Comparison of ENCODE assay signal across 1 cellular context in the genomic region with DNA sequence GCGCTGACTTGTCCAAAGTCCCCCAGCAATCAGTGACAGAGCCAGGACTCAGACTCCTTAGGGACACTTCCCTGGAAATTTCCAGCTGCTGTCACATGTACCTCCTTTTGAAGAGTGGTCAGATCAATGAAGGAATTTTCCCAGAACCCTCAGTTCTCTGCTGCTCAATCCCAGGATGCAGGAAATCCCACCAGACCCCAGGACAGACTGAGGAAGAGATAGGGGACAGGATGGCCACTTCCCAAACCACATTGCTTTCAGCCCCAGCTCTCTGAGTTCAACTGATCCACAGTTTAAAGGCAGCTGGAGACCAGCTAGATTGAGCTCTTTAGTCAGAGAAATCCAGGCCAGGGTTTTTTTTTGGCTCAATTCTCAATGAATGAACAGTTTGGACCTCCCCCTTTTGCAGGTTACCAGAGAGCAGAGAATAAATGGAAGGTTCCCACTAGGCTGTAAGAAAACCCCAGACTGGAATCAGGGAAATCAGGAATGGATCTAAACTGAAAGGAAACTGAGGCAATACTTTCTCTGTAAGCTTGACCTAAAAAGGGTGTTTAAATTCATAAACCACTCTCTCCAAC.
TF ChIP-seq lines count a peak whose summit lies in the region.

No MANE protein-coding gene starts in this region.

TF ChIP-seq in HepG2, 621 proteins besides CTCF, POLR2A, EP300 and RAD21 (continued from another document and continues in another):
- TF ChIP-seq, protein P1, sequence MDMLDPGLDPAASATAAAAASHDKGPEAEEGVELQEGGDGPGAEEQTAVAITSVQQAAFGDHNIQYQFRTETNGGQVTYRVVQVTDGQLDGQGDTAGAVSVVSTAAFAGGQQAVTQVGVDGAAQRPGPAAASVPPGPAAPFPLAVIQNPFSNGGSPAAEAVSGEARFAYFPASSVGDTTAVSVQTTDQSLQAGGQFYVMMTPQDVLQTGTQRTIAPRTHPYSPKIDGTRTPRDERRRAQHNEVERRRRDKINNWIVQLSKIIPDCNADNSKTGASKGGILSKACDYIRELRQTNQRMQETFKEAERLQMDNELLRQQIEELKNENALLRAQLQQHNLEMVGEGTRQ (IDR thresholded peaks at IDR 0.05; ENCODE audit: low read depth, low read length): no peak
- TF ChIP-seq, protein P1 (CRISPR knock-in tag; IDR thresholded peaks at IDR 0.05; ENCODE audit: borderline replicate concordance): no peak
- TF ChIP-seq SETDB1 (CRISPR knock-in tag; IDR thresholded peaks at IDR 0.05; ENCODE audit: borderline replicate concordance) (no peak), ZNF326 (CRISPR knock-in tag; IDR thresholded peaks at IDR 0.05; ENCODE audit: borderline replicate concordance) (no peak), BRD4 (CRISPR knock-in tag; IDR thresholded peaks at IDR 0.05) (no peak), NONO (IDR thresholded peaks at IDR 0.05) (no peak), NONO (CRISPR knock-in tag; conservative IDR thresholded peaks at IDR 0.05) (no peak), SOX6 (IDR thresholded peaks at IDR 0.05) (no peak), SOX6 (CRISPR knock-in tag; IDR thresholded peaks at IDR 0.05) (0 out of 2 replicates have a peak, but pooled peaks have one; percentile 6), ZNF781 (CRISPR knock-in tag; IDR thresholded peaks at IDR 0.05; ENCODE audit: borderline replicate concordance, not compliant biosample characterization) (no peak), ZNF710 (CRISPR knock-in tag; IDR thresholded peaks at IDR 0.05; ENCODE audit: borderline replicate concordance) (no peak), ZMAT3 (CRISPR knock-in tag; conservative IDR thresholded peaks at IDR 0.05) (no peak), KLF15 (CRISPR knock-in tag; IDR thresholded peaks at IDR 0.05; ENCODE audit: borderline replicate concordance) (no peak), SMAD3 (CRISPR knock-in tag; IDR thresholded peaks at IDR 0.05) (no peak; the same call in 1 of the 2 replicates), HNF4A (CRISPR knock-in tag; IDR thresholded peaks at IDR 0.05) (peak; percentile 49), MED1 (CRISPR knock-in tag; IDR thresholded peaks at IDR 0.05) (0 out of 2 replicates have a peak, but pooled peaks have one; percentile 38), RAD51 (IDR thresholded peaks at IDR 0.05; ENCODE audit: borderline replicate concordance) (no peak), TP53 (CRISPR knock-in tag; conservative IDR thresholded peaks at IDR 0.05) (no peak), RELA (CRISPR knock-in tag; IDR thresholded peaks at IDR 0.05) (no peak), HIC2 (CRISPR knock-in tag; IDR thresholded peaks at IDR 0.05; ENCODE audit: low read depth) (no peak), JARID2 (CRISPR knock-in tag; IDR thresholded peaks at IDR 0.05; ENCODE audit: insufficient replicate concordance) (no peak), MAFF (IDR thresholded peaks at IDR 0.05; ENCODE audit: low read depth, low read length) (no peak), SOX13 (IDR thresholded peaks at IDR 0.05) (no peak), SOX13 (CRISPR knock-in tag; conservative IDR thresholded peaks at IDR 0.05 in 1 of 2, IDR thresholded peaks at IDR 0.05 in 1 of 2) (0 out of 4 replicates have a peak, but pooled peaks of 1 of the 2 experiments have one; percentile 2), ZFP36L1 (CRISPR knock-in tag; IDR thresholded peaks at IDR 0.05) (no peak), ZFP1 (CRISPR knock-in tag; IDR thresholded peaks at IDR 0.05) (no peak), AGO1 (IDR thresholded peaks at IDR 0.05; ENCODE audit: low read depth, low read length, poor library complexity, severe bottlenecking) (no peak), SCMH1 (CRISPR knock-in tag; IDR thresholded peaks at IDR 0.05; ENCODE audit: borderline replicate concordance) (no peak), NR2F1 (CRISPR knock-in tag; IDR thresholded peaks at IDR 0.05) (no peak), TBX2 (CRISPR knock-in tag; IDR thresholded peaks at IDR 0.05; ENCODE audit: borderline replicate concordance) (no peak), GLMP (CRISPR knock-in tag; IDR thresholded peaks at IDR 0.05; ENCODE audit: borderline replicate concordance) (no peak), NR2F6 (IDR thresholded peaks at IDR 0.05) (no peak), NR2F6 (CRISPR knock-in tag; IDR thresholded peaks at IDR 0.05) (no peak), ZNF292 (CRISPR knock-in tag; IDR thresholded peaks at IDR 0.05; ENCODE audit: borderline replicate concordance, low read depth) (no peak), PATZ1 (CRISPR knock-in tag; IDR thresholded peaks at IDR 0.05) (no peak), RCOR2 (CRISPR knock-in tag; IDR thresholded peaks at IDR 0.05) (no peak; the same call in 1 of the 2 replicates), ZNF616 (CRISPR knock-in tag; IDR thresholded peaks at IDR 0.05; ENCODE audit: low read depth) (no peak), YEATS2 (CRISPR knock-in tag; IDR thresholded peaks at IDR 0.05; ENCODE audit: borderline replicate concordance) (no peak), RXRB (CRISPR knock-in tag; IDR thresholded peaks at IDR 0.05; ENCODE audit: borderline replicate concordance) (peak; percentile 12; the same call in 1 of the 2 replicates), FOSL1 (CRISPR knock-in tag; IDR thresholded peaks at IDR 0.05; ENCODE audit: borderline replicate concordance) (no peak), ZNF205 (CRISPR knock-in tag; IDR thresholded peaks at IDR 0.05) (peak; percentile 65; the same call in 1 of the 2 replicates), ATF5 (CRISPR knock-in tag; IDR thresholded peaks at IDR 0.05; ENCODE audit: low read depth) (0 out of 2 replicates have a peak, but pooled peaks have one; percentile 22), ZNF562 (CRISPR knock-in tag; IDR thresholded peaks at IDR 0.05; ENCODE audit: borderline replicate concordance) (no peak)
- TF ChIP-seq, protein P2, sequence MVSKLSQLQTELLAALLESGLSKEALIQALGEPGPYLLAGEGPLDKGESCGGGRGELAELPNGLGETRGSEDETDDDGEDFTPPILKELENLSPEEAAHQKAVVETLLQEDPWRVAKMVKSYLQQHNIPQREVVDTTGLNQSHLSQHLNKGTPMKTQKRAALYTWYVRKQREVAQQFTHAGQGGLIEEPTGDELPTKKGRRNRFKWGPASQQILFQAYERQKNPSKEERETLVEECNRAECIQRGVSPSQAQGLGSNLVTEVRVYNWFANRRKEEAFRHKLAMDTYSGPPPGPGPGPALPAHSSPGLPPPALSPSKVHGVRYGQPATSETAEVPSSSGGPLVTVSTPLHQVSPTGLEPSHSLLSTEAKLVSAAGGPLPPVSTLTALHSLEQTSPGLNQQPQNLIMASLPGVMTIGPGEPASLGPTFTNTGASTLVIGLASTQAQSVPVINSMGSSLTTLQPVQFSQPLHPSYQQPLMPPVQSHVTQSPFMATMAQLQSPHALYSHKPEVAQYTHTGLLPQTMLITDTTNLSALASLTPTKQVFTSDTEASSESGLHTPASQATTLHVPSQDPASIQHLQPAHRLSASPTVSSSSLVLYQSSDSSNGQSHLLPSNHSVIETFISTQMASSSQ (IDR thresholded peaks at IDR 0.05; ENCODE audit: low read depth): peak; percentile 11; the same call in 1 of the 2 replicates
- TF ChIP-seq, protein P2 (CRISPR knock-in tag; IDR thresholded peaks at IDR 0.05; ENCODE audit: borderline replicate concordance): no peak
- TF ChIP-seq, protein P3, sequence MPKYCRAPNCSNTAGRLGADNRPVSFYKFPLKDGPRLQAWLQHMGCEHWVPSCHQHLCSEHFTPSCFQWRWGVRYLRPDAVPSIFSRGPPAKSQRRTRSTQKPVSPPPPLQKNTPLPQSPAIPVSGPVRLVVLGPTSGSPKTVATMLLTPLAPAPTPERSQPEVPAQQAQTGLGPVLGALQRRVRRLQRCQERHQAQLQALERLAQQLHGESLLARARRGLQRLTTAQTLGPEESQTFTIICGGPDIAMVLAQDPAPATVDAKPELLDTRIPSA (CRISPR knock-in tag; IDR thresholded peaks at IDR 0.05; ENCODE audit: borderline replicate concordance): no peak
- TF ChIP-seq, protein P4, sequence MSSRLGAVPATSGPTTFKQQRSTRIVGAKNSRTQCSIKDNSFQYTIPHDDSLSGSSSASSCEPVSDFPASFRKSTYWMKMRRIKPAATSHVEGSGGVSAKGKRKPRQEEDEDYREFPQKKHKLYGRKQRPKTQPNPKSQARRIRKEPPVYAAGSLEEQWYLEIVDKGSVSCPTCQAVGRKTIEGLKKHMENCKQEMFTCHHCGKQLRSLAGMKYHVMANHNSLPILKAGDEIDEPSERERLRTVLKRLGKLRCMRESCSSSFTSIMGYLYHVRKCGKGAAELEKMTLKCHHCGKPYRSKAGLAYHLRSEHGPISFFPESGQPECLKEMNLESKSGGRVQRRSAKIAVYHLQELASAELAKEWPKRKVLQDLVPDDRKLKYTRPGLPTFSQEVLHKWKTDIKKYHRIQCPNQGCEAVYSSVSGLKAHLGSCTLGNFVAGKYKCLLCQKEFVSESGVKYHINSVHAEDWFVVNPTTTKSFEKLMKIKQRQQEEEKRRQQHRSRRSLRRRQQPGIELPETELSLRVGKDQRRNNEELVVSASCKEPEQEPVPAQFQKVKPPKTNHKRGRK (CRISPR knock-in tag; IDR thresholded peaks at IDR 0.05): no peak
- TF ChIP-seq, protein P5, sequence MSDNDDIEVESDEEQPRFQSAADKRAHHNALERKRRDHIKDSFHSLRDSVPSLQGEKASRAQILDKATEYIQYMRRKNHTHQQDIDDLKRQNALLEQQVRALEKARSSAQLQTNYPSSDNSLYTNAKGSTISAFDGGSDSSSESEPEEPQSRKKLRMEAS (IDR thresholded peaks at IDR 0.05): peak; percentile 29; the same call in 1 of the 2 replicates
